ENCODE assay signal across 8 cellular contexts in genomic region chr17:7561028-7561575, GRCh38. TPM values are rescaled to one million over a fixed set of nuclear protein-coding genes. Genes with fewer than 3 reads are reported as not detected.
DNase-seq lines count a peak whose midpoint lies in the region; TF ChIP-seq lines count a peak whose summit lies in the region.

No MANE protein-coding gene starts in this region.

- DNase-seq in H7 (peak; percentile 95), NAMALWA (ENCODE audit: low spot score) (peak; percentile 65), SKM-1 treated with dmso at 0.1 percent for 144 hours (lab: John Stamatoyannopoulos, UW; ENCODE audit: unreplicated experiment) (peak; percentile 54), head of caudate nucleus (peak; percentile 78 to 96 (median 89)), ovary (peak; percentile 88 to 95 (median 94)), thyroid gland (peak; percentile 96)

- H3K4me3 ChIP-seq in DOHH2 (ENCODE audit: low read length) (peak overlapping the region; percentile 79), H7 (ENCODE audit: insufficient read depth, low read depth, low read length) (peak overlapping the region; percentile 83), ovary (peak overlapping the region; percentile 89), thyroid gland (replicated peaks in 1 of 3) (peak overlapping the region; percentile 71 to 91 (median 90))

- TF ChIP-seq POLR2A in ovary (IDR thresholded peaks at IDR 0.05) (no peak), thyroid gland (IDR thresholded peaks at IDR 0.05) (no peak)

- no peaks in the 10 kb centered on the region for H4K20me1 ChIP-seq in DOHH2 (ENCODE audit: control insufficient read depth, insufficient read depth, low read depth, low read length)

- peaks cover 40% of the 10 kb centered on the region for H3K36me3 ChIP-seq in DOHH2 (ENCODE audit: control insufficient read depth, low read length)
- H3K36me3 ChIP-seq in H7 (replicated peaks; ENCODE audit: control insufficient read depth, insufficient read depth, low read length) = peaks cover 21% of the 10 kb centered on the region
- H3K36me3 ChIP-seq in ovary = no peaks in the 10 kb centered on the region
- peaks cover 12 to 28% of the 10 kb centered on the region in 2 donors for H3K36me3 ChIP-seq in thyroid gland

- peaks cover 49% of the 10 kb centered on the region for H3K4me1 ChIP-seq in DOHH2 (ENCODE audit: control insufficient read depth, low read length)
- peaks cover 27% of the 10 kb centered on the region for H3K4me1 ChIP-seq in ovary (ENCODE audit: insufficient read depth)
- peaks cover 40 to 59% of the 10 kb centered on the region in 2 donors for H3K4me1 ChIP-seq in thyroid gland

- peak; percentile 56 for TF ChIP-seq CTCF in DOHH2 (IDR thresholded peaks at IDR 0.05; ENCODE audit: low read depth, low read length, poor library complexity, severe bottlenecking)
- TF ChIP-seq CTCF in ovary (IDR thresholded peaks at IDR 0.05) = peak; percentile 79 to 94 (median 89)
- peak; percentile 72 to 95 (median 83) for TF ChIP-seq CTCF in thyroid gland (IDR thresholded peaks at IDR 0.05)

- H3K79me2 ChIP-seq in DOHH2 (ENCODE audit: control insufficient read depth, low read length) = peaks cover 47% of the 10 kb centered on the region

- peak overlapping the region; percentile 98 for H3K27ac Mint-ChIP-seq in activated naive CD8-positive, alpha-beta T cell

- peak overlapping the region; percentile 96 for H3K4me3 Mint-ChIP-seq in activated naive CD8-positive, alpha-beta T cell

- H3K9me3 ChIP-seq in DOHH2 (ENCODE audit: control insufficient read depth, insufficient read depth, low read length) (no peaks in the 10 kb centered on the region), ovary (no peaks in the 10 kb centered on the region), thyroid gland (no peaks in the 10 kb centered on the region)

- WGBS in ovary, 3 donors = 0% methylated on average over 32 of the region's 32 CpGs
- WGBS in thyroid gland, 2 donors = 0 to 1% methylated on average over 30 to 32 of the region's 32 CpGs

- H3K4me1 Mint-ChIP-seq in activated naive CD8-positive, alpha-beta T cell (ENCODE audit: low read depth) = peaks cover 50% of the 10 kb centered on the region

- TF ChIP-seq EP300 in ovary (IDR thresholded peaks at IDR 0.05) = no peak

- H3K36me3 Mint-ChIP-seq in activated naive CD8-positive, alpha-beta T cell = peaks cover 5% of the 10 kb centered on the region

- H3K27me3 ChIP-seq in DOHH2 (ENCODE audit: control insufficient read depth, low read length) (peaks cover 7% of the 10 kb centered on the region), H7 (ENCODE audit: control insufficient read depth, insufficient read depth, low read length) (no peaks in the 10 kb centered on the region), ovary (no peaks in the 10 kb centered on the region), thyroid gland (no peaks in the 10 kb centered on the region)

- 0 out of 2 replicates have a peak, but pooled peaks cover 3% of the 10 kb centered on the region for H3F3A ChIP-seq in DOHH2 (ENCODE audit: control insufficient read depth, insufficient read depth)

- intact Hi-C loops in head of caudate nucleus (cut with DNase I) (loop anchor here (2.0 kb wide), 2 partner anchors 46 to 124 kb away; no protein-coding TSS in a partner anchor), ovary (cut with DNase I) (loop anchor here in 3 of 4 donors (2.0 to 10.0 kb wide), 5 partner anchors 46 to 209 kb away; partner anchors contain the start of genes KCTD11 (in 2 of the 3) and TMEM95 (in 1 of the 3)), thyroid gland (cut with DNase I) (loop anchor here (2.0 to 5.0 kb wide), 3 partner anchors 46 to 204 kb away; partner anchors contain the start of genes FGF11, TMEM102 and TMEM95)

- H3K27ac ChIP-seq in DOHH2 (ENCODE audit: low read depth, low read length) (peak overlapping the region; percentile 82), ovary (peak overlapping the region; percentile 67 to 99), thyroid gland (peak overlapping the region; percentile 74 to 98 (median 79))

- no peaks in the 10 kb centered on the region for H3K9me2 ChIP-seq in DOHH2 (replicated peaks; ENCODE audit: control insufficient read depth, low read length)

- H3K9me3 Mint-ChIP-seq in activated naive CD8-positive, alpha-beta T cell (ENCODE audit: low read depth) = no peaks in the 10 kb centered on the region

- H3K4me2 ChIP-seq in DOHH2 (ENCODE audit: low read length) = peak overlapping the region; percentile 92

- H3K27me3 Mint-ChIP-seq in activated naive CD8-positive, alpha-beta T cell = no peaks in the 10 kb centered on the region

RNA-seq across cellular contexts. Expression of gene SENP3, which starts 0.6 kb away (rescaled TPM):
- 137 and 203 TPM in 2 replicates for total RNA-seq in H7 (2014; rRNA removed; shearing (Covaris generic))
- total RNA-seq in ovary = 10 to 100 TPM; 31.2 to 44.2 (median 42.1) TPM
- polyA plus RNA-seq in ovary = 100 to 1,000 TPM in 1 of 2 donors, 10 to 100 TPM in 1; 45.6 to 104 TPM
- total RNA-seq in thyroid gland = 10 to 100 TPM; 62.4 to 73.3 (median 66.3) TPM

RNA-seq across cellular contexts. Expression of gene TNFSF13, which starts 2.6 kb away (rescaled TPM):
- 0.94 and 1.7 TPM in 2 replicates for total RNA-seq in H7 (2014; rRNA removed; shearing (Covaris generic))
- total RNA-seq in ovary = 10 to 100 TPM; 10.4 to 38.8 (median 21.7) TPM
- polyA plus RNA-seq in ovary = 10 to 100 TPM; 16.9 to 33.1 TPM
- 10 to 100 TPM; 11.7 to 32.2 (median 24.8) TPM for total RNA-seq in thyroid gland

RNA-seq across cellular contexts. Expression of gene TNFSF12, which starts 12.2 kb away (rescaled TPM):
- 6.2 and 9.6 TPM in 2 replicates for total RNA-seq in H7 (2014; rRNA removed; shearing (Covaris generic))
- total RNA-seq in ovary (10 to 100 TPM; 37.3 to 78.3 (median 59.6) TPM), thyroid gland (10 to 100 TPM; 17.9 to 39.9 (median 30.8) TPM)
- 10 to 100 TPM; 26.6 to 70.1 TPM for polyA plus RNA-seq in ovary

RNA-seq across cellular contexts. Expression of gene CD68, which starts 18.3 kb away (rescaled TPM):
- total RNA-seq in H7 (2014; rRNA removed; shearing (Covaris generic)) = 0.22 and 0.55 TPM in 2 replicates
- total RNA-seq in ovary = 10 to 100 TPM in 5 of 7 donors, 1 to 10 TPM in 2; 5.2 to 72.0 (median 14.8) TPM
- 100 to 1,000 TPM in 1 of 2 donors, 10 to 100 TPM in 1; 22.2 to 132 TPM for polyA plus RNA-seq in ovary
- total RNA-seq in thyroid gland = 10 to 100 TPM; 13.6 to 52.0 (median 21.5) TPM

RNA-seq across cellular contexts. Expression of gene MPDU1, which starts 22.6 kb away (rescaled TPM):
- total RNA-seq in H7 (2014; rRNA removed; shearing (Covaris generic)) = 111 and 146 TPM in 2 replicates
- total RNA-seq in ovary (10 to 100 TPM; 13.0 to 60.1 (median 19.6) TPM), thyroid gland (100 to 1,000 TPM in 3 of 4 donors, 10 to 100 TPM in 1; 88.8 to 250 (median 164) TPM)
- 10 to 100 TPM; 26.2 to 87.9 TPM for polyA plus RNA-seq in ovary

Comparison
In these comparisons a context has a peak if more than half of its experiments do, and no peak if none do; other contexts are left out.
1. Peak in every context shown above with its lines: DNase-seq, H3K4me3 ChIP-seq and H3K27ac ChIP-seq.